In genomic region chr3:194731496-194732073, GRCh38 we compare ENCODE assay signal across 14 cellular contexts.
"Had no signal": no experiment of that assay in that cellular context is flagged by ENCODE, and none has a peak within 500 bp of the region (broad histone marks: within the 10 kb centered on the region; RNA-seq: fewer than 3 reads in every experiment).

No MANE protein-coding gene starts in this region.

- ATAC-seq: activated CD8-positive, alpha-beta T cell treated with anti-CD3 and anti-CD28 coated beads, Interleukin-2, amount 10 ng/mL, durations not matched to agents 7 days and 5 days; activated naive CD8-positive, alpha-beta T cell treated with anti-CD3 and anti-CD28 coated beads, Interleukin-2, amount 50 U/mL, for 24 hours; sciatic nerve had no signal

- DNase-seq: activated CD4-positive, alpha-beta T cell treated with anti-CD3 and anti-CD28 coated beads for 48 hours; activated CD8-positive, alpha-beta memory T cell treated with anti-CD3 and anti-CD28 coated beads, Interleukin-2, amount 50 U/mL, for 48 hours; activated CD8-positive, alpha-beta T cell treated with anti-CD3 and anti-CD28 coated beads, Interleukin-2, amount 10 ng/mL, durations not matched to agents 7 days and 5 days; activated naive CD4-positive, alpha-beta T cell treated with Interleukin-2 at 50 U/mL for 16 hours; activated naive CD8-positive, alpha-beta T cell treated with anti-CD3 and anti-CD28 coated beads, Interleukin-2, amount 50 U/mL, for 24 hours; endodermal cell; erythroblast; hippocampal formation; nephron progenitor cell; stimulated activated CD4-positive, alpha-beta T cell treated with anti-CD3 and anti-CD28 coated beads, Interleukin-12 subunit alpha, Interleukin-12 subunit beta, amount 100 ng/mL, for 4 hours; stimulated activated naive CD4-positive, alpha-beta T cell; substantia nigra; trophoblast cell had no signal
